In genomic region chr14:45066667-45067066, GRCh38 we compare ENCODE assay signal across 18 cellular contexts. TPM values are rescaled to one million over a fixed set of nuclear protein-coding genes. Genes with fewer than 3 reads are reported as not detected.
A peak's percentile ranks its signal among the peaks of the same experiment; 100 is the strongest.
DNase-seq lines count a peak whose midpoint lies in the region; ATAC-seq, FAIRE-seq and TF ChIP-seq lines count a peak whose summit lies in the region.
"Had no signal": no experiment of that assay in that cellular context is flagged by ENCODE, and none has a peak within 500 bp of the region (broad histone marks: within the 10 kb centered on the region; RNA-seq: fewer than 3 reads in every experiment).

No MANE protein-coding gene starts in this region.

- TF ChIP-seq EP300 in K562 (IDR thresholded peaks at IDR 0.05; ENCODE audit: low read length): no peak

- H3K9ac ChIP-seq in K562 (ENCODE audit: insufficient read depth in 1 of 2, low read depth in 2 of 2, low read length in 2 of 2) (no peak overlapping the region), mesendoderm (ENCODE audit: low read length) (no peak overlapping the region)
- H3K9ac ChIP-seq: GM23248 had no signal

- H2BK15ac ChIP-seq in mesendoderm (replicated peaks; ENCODE audit: low read depth): no peak overlapping the region

- TF ChIP-seq RAD21 in K562 (CRISPR knock-in tag; conservative IDR thresholded peaks at IDR 0.05 in 1 of 2, IDR thresholded peaks at IDR 0.05 in 1 of 2): no peak

- ATAC-seq in left ventricle myocardium superior (no peak), K562 (no peak)
- ATAC-seq: GM12878 had no signal

- H3K9me3 ChIP-seq in left ventricle myocardium inferior (replicated peaks) (no peaks in the 10 kb centered on the region), K562 (replicated peaks; ENCODE audit: control insufficient read depth, insufficient read depth, low read depth, low read length) (no peaks in the 10 kb centered on the region)
- H3K9me3 ChIP-seq: Caco-2 had no signal

- CTCF ChIA-PET in K562 (lab: Yijun Ruan, JAX; ENCODE audit: low intra/inter-chr PET ratio): no interaction called here

- no peaks in the 10 kb centered on the region for H4K20me1 ChIP-seq in K562 (replicated peaks; ENCODE audit: control insufficient read depth, insufficient read depth, low read length)

- H3K23ac ChIP-seq in mesendoderm (ENCODE audit: low read length): no peak overlapping the region

- POLR2A ChIA-PET in K562 (lab: Yijun Ruan, JAX): no interaction called here

- H3K27ac ChIP-seq in left ventricle myocardium inferior (replicated peaks) (peak overlapping the region; percentile 74), K562 (ENCODE audit: extremely low read depth, low read depth, low read length) (no peak overlapping the region), mesendoderm (ENCODE audit: low read depth, low read length) (no peak overlapping the region)
- H3K27ac ChIP-seq: GM23248 had no signal

- H2BK120ac ChIP-seq in mesendoderm (ENCODE audit: low read depth, low read length): no peak overlapping the region

- TF ChIP-seq CTCF in left ventricle myocardium inferior (IDR thresholded peaks at IDR 0.05; ENCODE audit: borderline replicate concordance) (no peak), K562 (IDR thresholded peaks at IDR 0.05 in 2 of 3, conservative IDR thresholded peaks at IDR 0.05 in 1 of 3; ENCODE audit: insufficient read depth in 2 of 3, low read depth in 1 of 3, low read length in 3 of 3) (no peak)

- 88% methylated on average over 3 of the region's 3 CpGs for WGBS in K562 (ENCODE audit: insufficient coverage, low coverage, missing lambda C conversion rate)
- no CpG with 5 or more reads among the region's 3 CpGs for WGBS in mesendoderm (ENCODE audit: extremely low coverage, insufficient coverage, low lambda C conversion rate)

- H3K4me2 ChIP-seq in K562 (ENCODE audit: insufficient read depth, low read length): no peak overlapping the region
- H3K4me2 ChIP-seq in mesendoderm (ENCODE audit: low read length): no peak overlapping the region

- peak; percentile 68 for FAIRE-seq in TTC549 (lab: Jason Lieb, UNC)
- no peak for FAIRE-seq in K562 (lab: Jason Lieb, UNC)
- FAIRE-seq: GM12878, GM19239, H1 had no signal

- BruUV-seq in K562 (replicated peaks; lab: Mats Ljungman, UMichigan): no TSS peak

- H2BK5ac ChIP-seq in mesendoderm (ENCODE audit: low read length): no peak overlapping the region

- no peak for TF ChIP-seq POLR2A in K562 (conservative IDR thresholded peaks at IDR 0.05)

- H3K79me2 ChIP-seq in K562 (ENCODE audit: control insufficient read depth, insufficient read depth, low read length): no peaks in the 10 kb centered on the region
- no peaks in the 10 kb centered on the region for H3K79me2 ChIP-seq in mesendoderm (ENCODE audit: control insufficient read depth, insufficient read depth, low read length)

- no peak for DNase-seq in left ventricle myocardium inferior
- DNase-seq in left ventricle myocardium superior: no peak
- DNase-seq in K562 (ENCODE audit: extremely low read depth in 1 of 4, low spot score in 3 of 4): no peak
- no peak for DNase-seq in mesendoderm
- no peak for DNase-seq in COR-L47 (lab: John Stamatoyannopoulos, UW)
- DNase-seq: C1 segment of cervical spinal cord; Caco-2; CD4-positive, alpha-beta memory T cell; DMS153; DND-41; GDM1; GM23248; H7; HCEC 1CT had no signal

- no peak overlapping the region for H4K8ac ChIP-seq in mesendoderm (ENCODE audit: low read depth, low read length)

- H3K4ac ChIP-seq in mesendoderm (ENCODE audit: low read depth, low read length): no peak overlapping the region

- intact Hi-C loops in left ventricle myocardium inferior (cut with micrococcal nuclease): no loop called here
- intact Hi-C loops in left ventricle myocardium superior (cut with micrococcal nuclease): no loop called here
- intact Hi-C loops in K562 (cut with micrococcal nuclease): no loop called here

- no peak overlapping the region for H3K18ac ChIP-seq in mesendoderm (ENCODE audit: low read length)

- H3K56ac ChIP-seq in mesendoderm (ENCODE audit: low read length): no peak overlapping the region

- peaks cover 1% of the 10 kb centered on the region for H3K79me1 ChIP-seq in mesendoderm (ENCODE audit: low read length)

- no peaks in the 10 kb centered on the region for H3K9me1 ChIP-seq in K562 (ENCODE audit: control insufficient read depth, insufficient read depth, low read length)

- H2AK5ac ChIP-seq in mesendoderm (ENCODE audit: low read length): no peak overlapping the region

- H3K27me3 ChIP-seq in left ventricle myocardium inferior (ENCODE audit: low read depth) (no peaks in the 10 kb centered on the region), K562 (ENCODE audit: control insufficient read depth in 2 of 2, insufficient read depth in 2 of 2, low read length in 2 of 2) (no peaks in the 10 kb centered on the region), mesendoderm (ENCODE audit: insufficient read depth, low read length, poor library complexity) (no peaks in the 10 kb centered on the region)

- no peak overlapping the region for H4K5ac ChIP-seq in mesendoderm (ENCODE audit: low read length)

- H3K4me1 ChIP-seq in left ventricle myocardium inferior (peaks cover 23% of the 10 kb centered on the region), K562 (replicated peaks in 1 of 2; ENCODE audit: control insufficient read depth in 2 of 2, insufficient read depth in 2 of 2, low read length in 2 of 2) (no peaks in the 10 kb centered on the region), mesendoderm (ENCODE audit: control insufficient read depth, low read depth, low read length) (no peaks in the 10 kb centered on the region)
- H3K4me1 ChIP-seq: Caco-2 had no signal

- no peak overlapping the region for H2AFZ ChIP-seq in K562 (ENCODE audit: low read depth, low read length)
- H2AFZ ChIP-seq: GM23248 had no signal

- H3K4me3 ChIP-seq in left ventricle myocardium inferior (no peak overlapping the region), K562 (no peak overlapping the region), mesendoderm (ENCODE audit: low read length) (no peak overlapping the region)
- H3K4me3 ChIP-seq: GM12878, GM23248 had no signal

- in situ Hi-C loops in K562 (cut with MboI): no loop called here

- H3K36me3 ChIP-seq in left ventricle myocardium inferior (peaks cover 23% of the 10 kb centered on the region), K562 (ENCODE audit: control insufficient read depth, insufficient read depth, low read length) (0 out of 3 replicates have a peak, but pooled peaks cover 3% of the 10 kb centered on the region), mesendoderm (ENCODE audit: control insufficient read depth, insufficient read depth, low read length) (no peaks in the 10 kb centered on the region)

TF ChIP-seq in K562, 482 proteins besides CTCF, POLR2A, EP300 and RAD21:
- TF ChIP-seq ZNF121 (CRISPR knock-in tag; conservative IDR thresholded peaks at IDR 0.05) (peak; percentile 53), PATZ1 (CRISPR knock-in tag; IDR thresholded peaks at IDR 0.05; ENCODE audit: borderline replicate concordance) (no peak)

RNA-seq across cellular contexts. Expression of gene PRPF39, which starts 17.2 kb away (rescaled TPM):
- total RNA-seq in left ventricle myocardium inferior (11.1 TPM), left ventricle myocardium superior (14.4 TPM), K562 (2014; rRNA removed) (16.8 and 20.7 TPM in 2 replicates), K562 (2014; rRNA removed; fragmentation: Illumina TruSeq; extraction: Trizol) (30.3 and 31.5 TPM in 2 replicates), K562 (2015; rRNA removed; fragmentation: Illumina TruSeq; extraction: Trizol) (31.7 and 34.4 TPM in 2 replicates), K562 (2021) (28.9 and 34.1 TPM in 2 replicates)
- total RNA-seq in K562 (2011; cell fraction: chromatin; rRNA removed; ENCODE audit: low replicate concordance): 104 and 187 TPM in 2 replicates
- 56.2 and 57.9 TPM in 2 replicates for total RNA-seq in K562 (2011; cell fraction: nucleolus; rRNA removed)
- total RNA-seq in K562 (2011; cell fraction: nucleoplasm; rRNA removed): 61.8 and 67.6 TPM in 2 replicates
- polyA plus RNA-seq in K562 (2011; rRNA removed) (50.4 and 57.6 TPM in 2 replicates), K562 (2014; fragmentation: Illumina TruSeq; extraction: Trizol) (20.9 and 24.8 TPM in 2 replicates), K562 (2014; fragmentation: Nextera tagmentation; extraction: Ambion mirVana) (10 to 100 TPM; 13.3 to 21.2 TPM), K562 (2014; rRNA removed) (23.7 and 27.9 TPM in 2 replicates)
- 7.3 and 14.9 TPM in 2 replicates for polyA plus RNA-seq in K562 (2011; cell fraction: cytosol; rRNA removed)
- 210 and 319 TPM in 2 replicates for polyA plus RNA-seq in K562 (2011; cell fraction: nucleus; rRNA removed)
- polyA plus RNA-seq in K562 (2012): 14.4 and 14.5 TPM in 2 replicates
- 62.8 and 68.7 TPM in 2 replicates for polyA minus RNA-seq in K562 (2011; rRNA and poly(A)+ RNA removed)
- polyA minus RNA-seq in K562 (2011; cell fraction: cytosol; rRNA and poly(A)+ RNA removed): 8.3 and 10.3 TPM in 2 replicates
- polyA minus RNA-seq in K562 (2011; cell fraction: nucleus; rRNA and poly(A)+ RNA removed): 98.7 and 145 TPM in 2 replicates
- polyA plus RNA-seq in mesendoderm (2013, experiment 1 of 2): 17.7 TPM
- polyA plus RNA-seq in mesendoderm (2013, experiment 2 of 2): 17.3 TPM
